18 cellular contexts compared by ENCODE assay signal in genomic region chr13:35859981-35860380, GRCh38.
DNase-seq lines count a peak whose midpoint lies in the region; ATAC-seq and TF ChIP-seq lines count a peak whose summit lies in the region.
"Had no signal": no experiment of that assay in that cellular context is flagged by ENCODE, and none has a peak within 500 bp of the region (broad histone marks: within the 10 kb centered on the region; RNA-seq: fewer than 3 reads in every experiment).

No MANE protein-coding gene starts in this region.

- TF ChIP-seq POLR2A in suprapubic skin (IDR thresholded peaks at IDR 0.05) (no peak), vagina (IDR thresholded peaks at IDR 0.05) (no peak)

- no peaks in the 10 kb centered on the region for H3K9me3 Mint-ChIP-seq in nephron
- peaks cover 3% of the 10 kb centered on the region for H3K9me3 Mint-ChIP-seq in CD4-positive, alpha-beta T cell

- POLR2A ChIA-PET in CD4-positive, alpha-beta T cell (lab: Charles Lee) = no interaction called here

- TF ChIP-seq EP300 in suprapubic skin (IDR thresholded peaks at IDR 0.05) = no peak

- no peak for ATAC-seq in CD4-positive, alpha-beta T cell (ENCODE audit: poor library complexity)
- ATAC-seq in GM18867 (IDR thresholded peaks at IDR 0.05; ENCODE audit: unreplicated experiment) = no peak

- H3K27ac Mint-ChIP-seq in nephron = peak overlapping the region in 2 of 3 experiments; percentile 33 to 44
- H3K27ac Mint-ChIP-seq in CD4-positive, alpha-beta T cell = no peak overlapping the region
- H3K27ac Mint-ChIP-seq: CD4-positive, CD25-positive, alpha-beta regulatory T cell had no signal

- TF ChIP-seq CTCF in ascending aorta (IDR thresholded peaks at IDR 0.05) = no peak
- no peak for TF ChIP-seq CTCF in nephron (IDR thresholded peaks at IDR 0.05; ENCODE audit: unreplicated experiment in 3 of 3)
- TF ChIP-seq CTCF in suprapubic skin (IDR thresholded peaks at IDR 0.05) = no peak
- TF ChIP-seq CTCF in vagina (IDR thresholded peaks at IDR 0.05) = no peak
- TF ChIP-seq CTCF in CD4-positive, alpha-beta T cell (IDR thresholded peaks at IDR 0.05) = no peak
- no peak for TF ChIP-seq CTCF in GM20000 (IDR thresholded peaks at IDR 0.05; ENCODE audit: extremely low read depth, missing control alignments)

- H3K27me3 Mint-ChIP-seq in nephron (ENCODE audit: low read depth) = no peaks in the 10 kb centered on the region
- peaks cover 25% of the 10 kb centered on the region for H3K27me3 Mint-ChIP-seq in CD4-positive, alpha-beta T cell

- WGBS in suprapubic skin = 70% methylated on average over 4 of the region's 4 CpGs

- H3K27ac ChIP-seq in ascending aorta (peak overlapping the region; percentile 69 to 88), suprapubic skin (peak overlapping the region; percentile 75), vagina (peak overlapping the region; percentile 52)
- H3K27ac ChIP-seq in CD4-positive, alpha-beta T cell (ENCODE audit: low read depth, low read length) = no peak overlapping the region
- H3K27ac ChIP-seq: BLaER1 had no signal

- CTCF ChIA-PET in CD4-positive, alpha-beta T cell (lab: Charles Lee) = no interaction called here

- no peak overlapping the region for H3K4me3 Mint-ChIP-seq in nephron
- no peak overlapping the region for H3K4me3 Mint-ChIP-seq in CD4-positive, alpha-beta T cell
- H3K4me3 Mint-ChIP-seq: CD4-positive, CD25-positive, alpha-beta regulatory T cell had no signal

- DNase-seq in ascending aorta (ENCODE audit: low spot score in 2 of 2) = no peak
- DNase-seq in suprapubic skin (ENCODE audit: low spot score in 2 of 2) = no peak
- no peak for DNase-seq in vagina (ENCODE audit: extremely low spot score in 2 of 2)
- no peak for DNase-seq in CD4-positive, alpha-beta T cell
- DNase-seq in GM20000 (ENCODE audit: low spot score) = no peak
- DNase-seq: CD4-positive, CD25-positive, alpha-beta regulatory T cell; GOT3; HCEC 1CT; IMR-90; KG1; MM.1S; NCI-H2029; NCI-H446; NCI-H524 treated with DMSO at 0.1 percent for 48 hours; NCI-H774 had no signal

- peaks cover 62% of the 10 kb centered on the region for H3K4me1 Mint-ChIP-seq in nephron
- H3K4me1 Mint-ChIP-seq in CD4-positive, alpha-beta T cell (ENCODE audit: low read depth) = no peaks in the 10 kb centered on the region
- H3K4me1 Mint-ChIP-seq: CD4-positive, CD25-positive, alpha-beta regulatory T cell had no signal

- peaks cover 8% of the 10 kb centered on the region for H3K36me3 Mint-ChIP-seq in nephron (ENCODE audit: low read depth)
- H3K36me3 Mint-ChIP-seq in CD4-positive, alpha-beta T cell (ENCODE audit: low read depth) = no peaks in the 10 kb centered on the region
- H3K36me3 Mint-ChIP-seq: CD4-positive, CD25-positive, alpha-beta regulatory T cell had no signal

- intact Hi-C loops in ascending aorta (cut with DNase I) (no loop called here), vagina (cut with DNase I) (loop anchor here (10.0 kb wide), 1 partner anchor 75 kb away; no protein-coding TSS in a partner anchor)
- intact Hi-C loops in CD4-positive, alpha-beta T cell (cut with DNase I, micrococcal nuclease) = no loop called here

- H3K9me3 ChIP-seq in ascending aorta (no peaks in the 10 kb centered on the region), suprapubic skin (no peaks in the 10 kb centered on the region), vagina (no peaks in the 10 kb centered on the region)
- H3K9me3 ChIP-seq in CD4-positive, alpha-beta T cell (ENCODE audit: control insufficient read depth, low read length) = no peaks in the 10 kb centered on the region
- H3K9me3 ChIP-seq: BLaER1 had no signal

- H3K36me3 ChIP-seq in ascending aorta = no peaks in the 10 kb centered on the region
- H3K36me3 ChIP-seq in suprapubic skin = no peaks in the 10 kb centered on the region
- H3K36me3 ChIP-seq in vagina = no peaks in the 10 kb centered on the region
- H3K36me3 ChIP-seq: BLaER1 had no signal

- no peak overlapping the region for H3K4me3 ChIP-seq in ascending aorta
- H3K4me3 ChIP-seq in suprapubic skin = no peak overlapping the region
- no peak overlapping the region for H3K4me3 ChIP-seq in vagina
- H3K4me3 ChIP-seq: BLaER1 had no signal

- H3K4me1 ChIP-seq in ascending aorta = peaks cover 0 to 22% of the 10 kb centered on the region in 2 donors
- peaks cover 30% of the 10 kb centered on the region for H3K4me1 ChIP-seq in suprapubic skin
- H3K4me1 ChIP-seq in vagina = peaks cover 37% of the 10 kb centered on the region
- H3K4me1 ChIP-seq: BLaER1 had no signal

- no peaks in the 10 kb centered on the region for H3K27me3 ChIP-seq in ascending aorta
- H3K27me3 ChIP-seq in suprapubic skin = peaks cover 3% of the 10 kb centered on the region
- H3K27me3 ChIP-seq in vagina = no peaks in the 10 kb centered on the region
- H3K27me3 ChIP-seq in CD4-positive, alpha-beta T cell (ENCODE audit: control insufficient read depth, insufficient read depth, low read length) = no peaks in the 10 kb centered on the region
- H3K27me3 ChIP-seq: BLaER1 had no signal
